In the genomic region with DNA sequence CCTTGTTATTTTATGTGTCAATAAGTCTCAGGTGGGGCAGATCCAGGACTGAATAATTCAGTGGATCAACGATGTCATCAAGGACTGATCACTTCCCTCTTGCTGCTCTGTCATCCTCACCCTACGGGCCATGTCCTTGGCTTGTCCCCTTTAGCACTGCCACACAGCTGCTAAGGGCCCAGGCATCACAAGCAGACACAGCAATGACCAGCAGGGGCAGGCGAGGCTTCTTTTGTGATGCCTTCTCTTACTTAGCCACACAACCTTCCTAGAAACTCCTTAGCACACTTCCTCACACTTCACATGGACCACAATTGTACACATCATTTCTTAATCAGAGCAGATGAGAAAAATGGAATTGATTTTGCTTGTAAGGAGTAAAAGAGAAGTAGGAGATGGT, we compare ENCODE assay signal across 8 cellular contexts.
DNase-seq lines count a peak whose midpoint lies in the region; TF ChIP-seq lines count a peak whose summit lies in the region.

No MANE protein-coding gene starts in this region.

- H3K9me3 ChIP-seq in cardiac muscle cell (ENCODE audit: low read depth) = no peaks in the 10 kb centered on the region

- peak; percentile 34 for TF ChIP-seq CTCF in cardiac muscle cell (IDR thresholded peaks at IDR 0.05; ENCODE audit: low read depth, low read length)
- peak; percentile 66 for TF ChIP-seq CTCF in LNCaP clone FGC (IDR thresholded peaks at IDR 0.05; ENCODE audit: control insufficient read depth, extremely low read depth, insufficient read depth)
- peak; percentile 72 for TF ChIP-seq CTCF in type B pancreatic cell (conservative IDR thresholded peaks at IDR 0.05)

- no peaks in the 10 kb centered on the region for H3K36me3 ChIP-seq in cardiac muscle cell

- no peaks in the 10 kb centered on the region for H3K36me3 Mint-ChIP-seq in type B pancreatic cell

- intact Hi-C loops in cardiac septum (cut with DNase I) = no loop called here

- no peak overlapping the region for H3K4me3 Mint-ChIP-seq in type B pancreatic cell

- no peak overlapping the region for H3K27ac Mint-ChIP-seq in type B pancreatic cell

- DNase-seq in cardiac muscle cell (ENCODE audit: low read depth in 1 of 2, low spot score in 1 of 2) (peak; percentile 6 to 63), cardiac septum (ENCODE audit: low spot score) (no peak), LNCaP clone FGC (ENCODE audit: low read depth) (no peak), ecto neural progenitor cell (ENCODE audit: low spot score) (peak; percentile 77), type B pancreatic cell (ENCODE audit: extremely low spot score, unreplicated experiment) (no peak), COLO829 (ENCODE audit: low spot score) (no peak), middle frontal gyrus (ENCODE audit: extremely low spot score, low spot score) (no peak), dedifferentiated amniotic fluid mesenchymal stem cell (ENCODE audit: extremely low spot score) (no peak)

- H3K27ac ChIP-seq in cardiac muscle cell = no peak overlapping the region

- no peak overlapping the region for H3K4me3 ChIP-seq in cardiac muscle cell
- H3K4me3 ChIP-seq in LNCaP clone FGC (ENCODE audit: low read depth, low read length) = no peak overlapping the region

- no peaks in the 10 kb centered on the region for H3K27me3 ChIP-seq in cardiac muscle cell

- no peaks in the 10 kb centered on the region for H3K9me3 Mint-ChIP-seq in type B pancreatic cell

- H3K4me1 Mint-ChIP-seq in type B pancreatic cell (ENCODE audit: unreplicated experiment) = peaks cover 2% of the 10 kb centered on the region

- H3K27me3 Mint-ChIP-seq in type B pancreatic cell = no peaks in the 10 kb centered on the region

- no peaks in the 10 kb centered on the region for H3K4me1 ChIP-seq in cardiac muscle cell (ENCODE audit: low read depth)

Comparison
In these comparisons a context has a peak if more than half of its experiments do, and no peak if none do; other contexts are left out.
1. DNase-seq: peak in cardiac muscle cell (2 of 2) and ecto neural progenitor cell (single experiment); none in cardiac septum (single experiment), LNCaP clone FGC (single experiment), type B pancreatic cell (single experiment), COLO829 (single experiment), middle frontal gyrus (single experiment) and dedifferentiated amniotic fluid mesenchymal stem cell (single experiment).
2. Peak in every context shown above with its lines, with median percentiles within 50 percentile points of each other: CTCF ChIP-seq.